In genomic region chr6:48754631-48755030, GRCh38 we compare ENCODE assay signal across 18 cellular contexts.
DNase-seq lines count a peak whose midpoint lies in the region; ATAC-seq and TF ChIP-seq lines count a peak whose summit lies in the region.
"Had no signal": no experiment of that assay in that cellular context is flagged by ENCODE, and none has a peak within 500 bp of the region (broad histone marks: within the 10 kb centered on the region; RNA-seq: fewer than 3 reads in every experiment).

No MANE protein-coding gene starts in this region.

- H3K4me1 Mint-ChIP-seq in mesothelial cell of epicardium = peaks cover 12% of the 10 kb centered on the region
- H3K4me1 Mint-ChIP-seq: CD4-positive, CD25-positive, alpha-beta regulatory T cell; CD8-positive, alpha-beta memory T cell had no signal

- H3K9me2 ChIP-seq in PC-3 (replicated peaks; ENCODE audit: low read length) = no peaks in the 10 kb centered on the region

- no peaks in the 10 kb centered on the region for H3K27me3 Mint-ChIP-seq in mesothelial cell of epicardium (ENCODE audit: low read depth)
- H3K27me3 Mint-ChIP-seq: CD4-positive, CD25-positive, alpha-beta regulatory T cell; CD8-positive, alpha-beta memory T cell had no signal

- BruUV-seq in PC-3 (replicated peaks; lab: Mats Ljungman, UMichigan) = no TSS peak

- H3K36me3 Mint-ChIP-seq in mesothelial cell of epicardium = peaks cover 5% of the 10 kb centered on the region
- H3K36me3 Mint-ChIP-seq: CD4-positive, CD25-positive, alpha-beta regulatory T cell; CD8-positive, alpha-beta memory T cell had no signal

- WGBS in smooth muscle cell (ENCODE audit: low lambda C conversion rate) = 22% methylated on average over 3 of the region's 3 CpGs

- H3K36me3 ChIP-seq in smooth muscle cell (ENCODE audit: low read depth) (no peaks in the 10 kb centered on the region), PC-3 (ENCODE audit: low read depth, low read length) (0 out of 2 replicates have a peak, but pooled peaks cover 2% of the 10 kb centered on the region)
- H3K36me3 ChIP-seq: BE2C had no signal

- intact Hi-C loops in PC-3 (cut with micrococcal nuclease) = loop anchor here (10.0 kb wide), 1 partner anchor 140 kb away; no protein-coding TSS in a partner anchor

- H3K4me2 ChIP-seq in smooth muscle cell = peak overlapping the region; percentile 23
- no peak overlapping the region for H3K4me2 ChIP-seq in PC-3 (ENCODE audit: low read length)
- H3K4me2 ChIP-seq: GM23338 had no signal

- POLR2A ChIA-PET in PC-3 (lab: Charles Lee; ENCODE audit: unreplicated experiment) = no interaction called here

- H3K9ac ChIP-seq in smooth muscle cell (ENCODE audit: low read depth) = no peak overlapping the region
- no peak overlapping the region for H3K9ac ChIP-seq in PC-3 (ENCODE audit: low read length)

- no peak overlapping the region for H3K4me3 ChIP-seq in epithelial cell of esophagus (ENCODE audit: low read length)
- H3K4me3 ChIP-seq in smooth muscle cell = no peak overlapping the region
- no peak overlapping the region for H3K4me3 ChIP-seq in PC-3 (ENCODE audit: low read length)
- H3K4me3 ChIP-seq: GM23338 had no signal

- TF ChIP-seq CTCF in epithelial cell of esophagus (IDR thresholded peaks at IDR 0.05; ENCODE audit: insufficient read depth, low read depth, low read length, missing control alignments) (no peak), mesothelial cell of epicardium (IDR thresholded peaks at IDR 0.05; ENCODE audit: unreplicated experiment) (no peak), smooth muscle cell (IDR thresholded peaks at IDR 0.05; ENCODE audit: borderline replicate concordance, insufficient read depth, poor library complexity, severe bottlenecking) (no peak), PC-3 (conservative IDR thresholded peaks at IDR 0.05; ENCODE audit: low read depth, low read length) (no peak)

- H3K4me1 ChIP-seq in smooth muscle cell (ENCODE audit: low read depth) (no peaks in the 10 kb centered on the region), PC-3 (ENCODE audit: insufficient read depth, low read length) (peaks cover 20% of the 10 kb centered on the region)
- H3K4me1 ChIP-seq: BE2C had no signal

- H3K27me3 ChIP-seq in smooth muscle cell (ENCODE audit: low read depth) (no peaks in the 10 kb centered on the region), PC-3 (ENCODE audit: low read length) (no peaks in the 10 kb centered on the region)
- H3K27me3 ChIP-seq: BE2C had no signal

- peaks cover 37% of the 10 kb centered on the region for H3K9me3 Mint-ChIP-seq in mesothelial cell of epicardium
- H3K9me3 Mint-ChIP-seq: GM23338 had no signal

- DNase-seq in MV-4-11 (lab: John Stamatoyannopoulos, UW) (peak; percentile 17), epithelial cell of esophagus (ENCODE audit: low read depth) (peak; percentile 15), mesothelial cell of epicardium (ENCODE audit: low spot score in 2 of 2, unreplicated experiment in 2 of 2) (no peak), smooth muscle cell (lab: John Stamatoyannopoulos, UW; ENCODE audit: unreplicated experiment) (no peak), PC-3 (no peak), NCI-H2107 (lab: John Stamatoyannopoulos, UW) (no peak)
- DNase-seq: BE2C; C1 segment of cervical spinal cord; CD4-positive, CD25-positive, alpha-beta regulatory T cell; CD8-positive, alpha-beta memory T cell; COR-L47; DMS153; DMS79; GDM1; HCEC 1CT; IMR-90 had no signal

- H2AFZ ChIP-seq in smooth muscle cell (ENCODE audit: low read depth) (no peak overlapping the region), PC-3 (ENCODE audit: low read length) (no peak overlapping the region)
- H2AFZ ChIP-seq: GM23338 had no signal

- H4K20me1 ChIP-seq in smooth muscle cell (ENCODE audit: low read depth) = no peaks in the 10 kb centered on the region
- H4K20me1 ChIP-seq in PC-3 (ENCODE audit: low read length) = no peaks in the 10 kb centered on the region

- CTCF ChIA-PET in PC-3 (lab: Charles Lee) = no interaction called here

- ATAC-seq in PC-3 (no peak), HG03280 (IDR thresholded peaks at IDR 0.05; ENCODE audit: unreplicated experiment) (no peak)
- ATAC-seq: GM23338 had no signal

- H3K9me3 ChIP-seq in smooth muscle cell (replicated peaks; ENCODE audit: low read depth) (no peaks in the 10 kb centered on the region), PC-3 (ENCODE audit: low read length) (no peaks in the 10 kb centered on the region)
- H3K9me3 ChIP-seq: BE2C had no signal

- H3K4me3 Mint-ChIP-seq in mesothelial cell of epicardium = no peak overlapping the region
- H3K4me3 Mint-ChIP-seq: CD4-positive, CD25-positive, alpha-beta regulatory T cell; CD8-positive, alpha-beta memory T cell; GM23338 had no signal

- H3K27ac ChIP-seq in smooth muscle cell (ENCODE audit: low read depth) (no peak overlapping the region), PC-3 (ENCODE audit: low read length) (no peak overlapping the region)

- peak overlapping the region; percentile 89 for H3K27ac Mint-ChIP-seq in mesothelial cell of epicardium
- H3K27ac Mint-ChIP-seq: CD4-positive, CD25-positive, alpha-beta regulatory T cell; CD8-positive, alpha-beta memory T cell; GM23338 had no signal

- H3F3A ChIP-seq in smooth muscle cell (ENCODE audit: low read depth) (no peaks in the 10 kb centered on the region), PC-3 (ENCODE audit: low read length, unreplicated experiment) (no peaks in the 10 kb centered on the region)

- H3K79me2 ChIP-seq in smooth muscle cell (ENCODE audit: low read depth) (no peaks in the 10 kb centered on the region), PC-3 (ENCODE audit: low read length) (no peaks in the 10 kb centered on the region)

Comparison
In these comparisons a context has a peak if more than half of its experiments do, and no peak if none do; other contexts are left out.
1. DNase-seq: peak in MV-4-11 (single experiment) and epithelial cell of esophagus (single experiment); none in mesothelial cell of epicardium (0 of 2), smooth muscle cell (single experiment), PC-3 (single experiment) and NCI-H2107 (single experiment).